Comparison of ENCODE assay signal across 8 cellular contexts in genomic region chrY:21979106-21979505, GRCh38.
DNase-seq lines count a peak whose midpoint lies in the region; ATAC-seq and FAIRE-seq lines count a peak whose summit lies in the region.
"Not testable (repeated sequence)": the region's sequence is repeated elsewhere in the genome, so short reads cannot be mapped to it uniquely, and the experiment has no call there.

No MANE protein-coding gene starts in this region.

- not testable (repeated sequence) for DNase-seq in RCC 7860 (ENCODE audit: low spot score); central memory CD8-positive, alpha-beta T cell (ENCODE audit: low spot score in 2 of 2)
- peak; percentile 8 for DNase-seq in activated CD4-positive, alpha-beta memory T cell treated with anti-CD3 and anti-CD28 coated beads for 36 hours
- peak; percentile 1 for DNase-seq in activated effector memory CD4-positive, alpha-beta T cell treated with anti-CD3 and anti-CD28 coated beads, Interleukin-2, amount 50 U/mL, for 16 hours
- DNase-seq in activated naive CD4-positive, alpha-beta T cell treated with anti-CD3 and anti-CD28 coated beads for 36 hours: peak; percentile 0
- peak; percentile 0 for DNase-seq in stimulated activated CD4-positive, alpha-beta T cell treated with anti-CD3 and anti-CD28 coated beads, Interleukin-15, amount 100 ng/mL, for 24 hours
- DNase-seq in stimulated activated naive CD8-positive, alpha-beta T cell treated with anti-CD3 and anti-CD28 coated beads, Interleukin-15, amount 100 ng/mL, for 72 hours: peak in 1 of 2 donors; percentile 4

- H3K27me3 Mint-ChIP-seq in activated CD4-positive, alpha-beta memory T cell treated with anti-CD3 and anti-CD28 coated beads for 36 hours; activated naive CD4-positive, alpha-beta T cell treated with anti-CD3 and anti-CD28 coated beads for 36 hours (ENCODE audit: low read depth); central memory CD8-positive, alpha-beta T cell; stimulated activated naive CD8-positive, alpha-beta T cell treated with anti-CD3 and anti-CD28 coated beads, Interleukin-15, amount 100 ng/mL, for 72 hours: not testable (repeated sequence)

- intact Hi-C loops in activated CD4-positive, alpha-beta memory T cell treated with anti-CD3 and anti-CD28 coated beads for 36 hours (cut with micrococcal nuclease); activated naive CD4-positive, alpha-beta T cell treated with anti-CD3 and anti-CD28 coated beads for 36 hours (cut with micrococcal nuclease): not testable (repeated sequence)

- CTCF ChIA-PET in activated CD4-positive, alpha-beta memory T cell treated with anti-CD3 and anti-CD28 coated beads for 36 hours (lab: Charles Lee); activated naive CD4-positive, alpha-beta T cell treated with anti-CD3 and anti-CD28 coated beads for 36 hours (lab: Charles Lee): not testable (repeated sequence)

- FAIRE-seq in RCC 7860 (lab: Jason Lieb, UNC): peak; percentile 55

- H3K4me3 Mint-ChIP-seq in activated CD4-positive, alpha-beta memory T cell treated with anti-CD3 and anti-CD28 coated beads for 36 hours; activated naive CD4-positive, alpha-beta T cell treated with anti-CD3 and anti-CD28 coated beads for 36 hours; central memory CD8-positive, alpha-beta T cell; stimulated activated naive CD8-positive, alpha-beta T cell treated with anti-CD3 and anti-CD28 coated beads, Interleukin-15, amount 100 ng/mL, for 72 hours: not testable (repeated sequence)

- not testable (repeated sequence) for H3K9me3 Mint-ChIP-seq in activated CD4-positive, alpha-beta memory T cell treated with anti-CD3 and anti-CD28 coated beads for 36 hours; activated naive CD4-positive, alpha-beta T cell treated with anti-CD3 and anti-CD28 coated beads for 36 hours; central memory CD8-positive, alpha-beta T cell; stimulated activated naive CD8-positive, alpha-beta T cell treated with anti-CD3 and anti-CD28 coated beads, Interleukin-15, amount 100 ng/mL, for 72 hours

- not testable (repeated sequence) for H3K27ac Mint-ChIP-seq in activated CD4-positive, alpha-beta memory T cell treated with anti-CD3 and anti-CD28 coated beads for 36 hours; activated naive CD4-positive, alpha-beta T cell treated with anti-CD3 and anti-CD28 coated beads for 36 hours; central memory CD8-positive, alpha-beta T cell (ENCODE audit: low read depth); stimulated activated naive CD8-positive, alpha-beta T cell treated with anti-CD3 and anti-CD28 coated beads, Interleukin-15, amount 100 ng/mL, for 72 hours

- H3K4me1 Mint-ChIP-seq in activated CD4-positive, alpha-beta memory T cell treated with anti-CD3 and anti-CD28 coated beads for 36 hours (ENCODE audit: low read depth); activated naive CD4-positive, alpha-beta T cell treated with anti-CD3 and anti-CD28 coated beads for 36 hours (ENCODE audit: low read depth); central memory CD8-positive, alpha-beta T cell; stimulated activated naive CD8-positive, alpha-beta T cell treated with anti-CD3 and anti-CD28 coated beads, Interleukin-15, amount 100 ng/mL, for 72 hours: not testable (repeated sequence)

- POLR2A ChIA-PET in activated CD4-positive, alpha-beta memory T cell treated with anti-CD3 and anti-CD28 coated beads for 36 hours (lab: Charles Lee): not testable (repeated sequence)

- H3K36me3 Mint-ChIP-seq in activated CD4-positive, alpha-beta memory T cell treated with anti-CD3 and anti-CD28 coated beads for 36 hours; activated naive CD4-positive, alpha-beta T cell treated with anti-CD3 and anti-CD28 coated beads for 36 hours (ENCODE audit: low read depth); central memory CD8-positive, alpha-beta T cell (ENCODE audit: insufficient read depth): not testable (repeated sequence)

- peak; percentile 39 for ATAC-seq in HG02610 (IDR thresholded peaks at IDR 0.05; ENCODE audit: unreplicated experiment)
- peak; percentile 30 for ATAC-seq in central memory CD8-positive, alpha-beta T cell (replicated peaks; ENCODE audit: extremely low read depth, poor library complexity, severe bottlenecking)
- ATAC-seq in stimulated activated naive CD8-positive, alpha-beta T cell treated with anti-CD3 and anti-CD28 coated beads, Interleukin-15, amount 100 ng/mL, for 72 hours: peak; percentile 64
